In genomic region chr17:78038748-78039288, GRCh38 we compare ENCODE assay signal across 20 cellular contexts.
DNase-seq lines count a peak whose midpoint lies in the region; ATAC-seq and TF ChIP-seq lines count a peak whose summit lies in the region.
"Had no signal": no experiment of that assay in that cellular context is flagged by ENCODE, and none has a peak within 500 bp of the region (broad histone marks: within the 10 kb centered on the region; RNA-seq: fewer than 3 reads in every experiment).

No MANE protein-coding gene starts in this region.

- peaks cover 4% of the 10 kb centered on the region for H3K36me3 Mint-ChIP-seq in IgD-negative memory B cell

- H3K27ac ChIP-seq in esophagus muscularis mucosa (replicated peaks in 1 of 4) (peak overlapping the region; percentile 87 to 94 (median 91)), colonic mucosa (no peak overlapping the region)
- H3K27ac ChIP-seq: SJSA1 had no signal

- H3K4me1 ChIP-seq in esophagus muscularis mucosa (peaks cover 10 to 52% (median 48%) of the 10 kb centered on the region in 4 donors), colonic mucosa (peaks cover 5% of the 10 kb centered on the region)

- H3K36me3 ChIP-seq in esophagus muscularis mucosa (peaks cover 7 to 19% (median 15%) of the 10 kb centered on the region in 4 donors), colonic mucosa (no peaks in the 10 kb centered on the region)

- no peak for TF ChIP-seq CTCF in esophagus muscularis mucosa (IDR thresholded peaks at IDR 0.05)
- no peak for TF ChIP-seq CTCF in colonic mucosa (IDR thresholded peaks at IDR 0.05)

- H3K4me3 ChIP-seq in esophagus muscularis mucosa (no peak overlapping the region), colonic mucosa (no peak overlapping the region)
- H3K4me3 ChIP-seq: SJSA1, skin epidermis had no signal

- H3K9me3 ChIP-seq in esophagus muscularis mucosa (no peaks in the 10 kb centered on the region), colonic mucosa (no peaks in the 10 kb centered on the region)
- H3K9me3 ChIP-seq: SJSA1 had no signal

- H3K27ac Mint-ChIP-seq in IgD-negative memory B cell = peak overlapping the region in 2 of 3 donors; percentile 35 to 43
- H3K27ac Mint-ChIP-seq: activated naive CD8-positive, alpha-beta T cell treated with anti-CD3 and anti-CD28 coated beads for 36 hours; activated T-cell treated with anti-CD3 and anti-CD28 coated beads, Interleukin-2, amount 50 U/mL, for 72 hours; memory B cell had no signal

- H3K27me3 ChIP-seq in esophagus muscularis mucosa = no peaks in the 10 kb centered on the region
- no peaks in the 10 kb centered on the region for H3K27me3 ChIP-seq in colonic mucosa
- H3K27me3 ChIP-seq: SJSA1 had no signal

- WGBS in esophagus muscularis mucosa = 91% methylated on average over 11 of the region's 11 CpGs

- CTCF ChIA-PET in HEK293T (lab: Yijun Ruan, JAX) = interaction anchor here (1.2 kb wide), 1 partner anchor 19 kb away, joined by 3 read pairs; no protein-coding TSS in a partner anchor

- no peaks in the 10 kb centered on the region for H3K9me3 Mint-ChIP-seq in IgD-negative memory B cell
- H3K9me3 Mint-ChIP-seq: activated T-cell treated with anti-CD3 and anti-CD28 coated beads, Interleukin-2, amount 50 U/mL, for 72 hours; HFFc6; memory B cell; naive thymus-derived CD8-positive, alpha-beta T cell; T-helper 2 cell treated with Interferon-gamma antibody and Interleukin-4, amounts not matched to agents 5 μg/mL and 100 μg/mL, for 36 hours had no signal

- POLR2A ChIA-PET in HEK293T (lab: Yijun Ruan, JAX) = no interaction called here

- no peaks in the 10 kb centered on the region for H3K27me3 Mint-ChIP-seq in IgD-negative memory B cell
- H3K27me3 Mint-ChIP-seq: activated naive CD8-positive, alpha-beta T cell treated with anti-CD3 and anti-CD28 coated beads for 36 hours; memory B cell; naive thymus-derived CD8-positive, alpha-beta T cell had no signal

- peak; percentile 44 for DNase-seq in DMS153 treated with DMSO at 0.1 percent for 48 hours (lab: John Stamatoyannopoulos, UW; ENCODE audit: unreplicated experiment)
- peak; percentile 77 to 90 for DNase-seq in SHP77 (lab: John Stamatoyannopoulos, UW)
- DNase-seq in esophagus muscularis mucosa (ENCODE audit: extremely low spot score) = peak; percentile 19
- DNase-seq in HEK293T (ENCODE audit: extremely low spot score) = no peak
- DNase-seq in colonic mucosa = no peak
- DNase-seq in epidermal melanocyte (ENCODE audit: insufficient read length, low spot score) = no peak
- DNase-seq: activated naive CD8-positive, alpha-beta T cell treated with anti-CD3 and anti-CD28 coated beads for 36 hours; activated T-cell treated with anti-CD3 and anti-CD28 coated beads, Interleukin-2, amount 50 U/mL, for 72 hours; effector memory CD4-positive, alpha-beta T cell; HFFc6; KG1; naive thymus-derived CD8-positive, alpha-beta T cell; NCI-H2227 treated with DMSO at 0.1 percent for 48 hours; stimulated activated CD4-positive, alpha-beta T cell treated with anti-CD3 and anti-CD28 coated beads, Interleukin-4, amount 100 ng/mL, for 1 hour had no signal

- no peak overlapping the region for H3K4me3 Mint-ChIP-seq in IgD-negative memory B cell
- H3K4me3 Mint-ChIP-seq: activated naive CD8-positive, alpha-beta T cell treated with anti-CD3 and anti-CD28 coated beads for 36 hours; activated T-cell treated with anti-CD3 and anti-CD28 coated beads, Interleukin-2, amount 50 U/mL, for 72 hours; memory B cell; naive thymus-derived CD8-positive, alpha-beta T cell; T-helper 2 cell treated with Interferon-gamma antibody and Interleukin-4, amounts not matched to agents 5 μg/mL and 100 μg/mL, for 36 hours had no signal

- no peak for ATAC-seq in GM19452 (IDR thresholded peaks at IDR 0.05; ENCODE audit: unreplicated experiment)
- ATAC-seq: activated T-cell treated with anti-CD3 and anti-CD28 coated beads, Interleukin-2, amount 50 U/mL, for 72 hours; naive thymus-derived CD8-positive, alpha-beta T cell had no signal

- no peak overlapping the region for H3K9ac ChIP-seq in colonic mucosa (ENCODE audit: low read depth in 2 of 2, low read length in 2 of 2)

- no peak for TF ChIP-seq EP300 in esophagus muscularis mucosa (IDR thresholded peaks at IDR 0.05)

- no peak for TF ChIP-seq POLR2A in esophagus muscularis mucosa (IDR thresholded peaks at IDR 0.05; ENCODE audit: low read depth)

- intact Hi-C loops in esophagus muscularis mucosa (cut with DNase I) (no loop called here), colonic mucosa (cut with DNase I) (no loop called here)

- H3K4me1 Mint-ChIP-seq in IgD-negative memory B cell = peaks cover 1 to 11% (median 7%) of the 10 kb centered on the region in 3 donors

TF ChIP-seq in HEK293T, 16 proteins besides CTCF, POLR2A, EP300 and RAD21:
- no peak for TF ChIP-seq SP1 (IDR thresholded peaks at IDR 0.05)
- TF ChIP-seq FOXM1 (IDR thresholded peaks at IDR 0.05; ENCODE audit: borderline replicate concordance) = no peak
- no peak for TF ChIP-seq L3MBTL2 (conservative IDR thresholded peaks at IDR 0.05)

Comparison
In these comparisons a context has a peak if more than half of its experiments do, and no peak if none do; other contexts are left out.
1. DNase-seq: peak in DMS153 treated with DMSO at 0.1 percent for 48 hours (single experiment), SHP77 (2 of 2) and esophagus muscularis mucosa (single experiment); none in HEK293T (single experiment), colonic mucosa (single experiment) and epidermal melanocyte (single experiment).